In genomic region chr2:217922101-217923006, GRCh38 we compare ENCODE assay signal across 12 cellular contexts.
A peak's percentile ranks its signal among the peaks of the same experiment; 100 is the strongest.
DNase-seq lines count a peak whose midpoint lies in the region; ATAC-seq, FAIRE-seq and TF ChIP-seq lines count a peak whose summit lies in the region.
"Had no signal": no experiment of that assay in that cellular context is flagged by ENCODE, and none has a peak within 500 bp of the region (broad histone marks: within the 10 kb centered on the region; RNA-seq: fewer than 3 reads in every experiment).

No MANE protein-coding gene starts in this region.

- H3K36me3 ChIP-seq in right atrium auricular region: peaks cover 28% of the 10 kb centered on the region
- H3K36me3 ChIP-seq in pancreas: peaks cover 0 to 27% (median 0%) of the 10 kb centered on the region in 3 donors

- DNase-seq in Right ventricle myocardium inferior (ENCODE audit: missing footprints) (peak; percentile 74), cardiac septum (ENCODE audit: low spot score) (no peak), right atrium auricular region (ENCODE audit: low spot score) (no peak), pancreas (peak in 2 of 6 donors; percentile 67 to 79), RKO (ENCODE audit: low spot score) (no peak), EL (no peak), HK-2 (ENCODE audit: unreplicated experiment) (no peak)
- DNase-seq: activated gamma-delta T cell, KBM-7, NCI-H524 had no signal

- intact Hi-C loops in Right ventricle myocardium inferior (cut with DNase I) (no loop called here), cardiac septum (cut with DNase I) (no loop called here), pancreas (cut with DNase I) (no loop called here)

- peaks cover 0 to 99% of the 10 kb centered on the region in 2 donors for H3K4me1 ChIP-seq in right atrium auricular region
- peaks cover 39 to 51% (median 40%) of the 10 kb centered on the region in 3 donors for H3K4me1 ChIP-seq in pancreas

- ATAC-seq in Right ventricle myocardium inferior (peak; percentile 60), pancreas (peak; percentile 37 to 56 (median 45)), HG03571 (IDR thresholded peaks at IDR 0.05; ENCODE audit: unreplicated experiment) (no peak)

- H3K9me3 ChIP-seq in right atrium auricular region (no peaks in the 10 kb centered on the region), pancreas (no peaks in the 10 kb centered on the region)

- H3K27ac ChIP-seq in right atrium auricular region (peak overlapping the region; percentile 96 to 99), pancreas (peak overlapping the region; percentile 64 to 82 (median 72))

- TF ChIP-seq CTCF in right atrium auricular region (IDR thresholded peaks at IDR 0.05) (peak in 1 of 2 donors; percentile 64), pancreas (IDR thresholded peaks at IDR 0.05) (no peak)

- H3K27me3 ChIP-seq in right atrium auricular region (no peaks in the 10 kb centered on the region), pancreas (no peaks in the 10 kb centered on the region)

- WGBS in pancreas, 2 donors: 32 to 38% methylated on average over 18 to 19 of the region's 19 CpGs

- no peak for FAIRE-seq in pancreas (lab: Jason Lieb, UNC)
- FAIRE-seq: A204.1 had no signal

- H3K4me3 ChIP-seq in right atrium auricular region: peak overlapping the region in 1 of 2 donors; percentile 6
- no peak overlapping the region for H3K4me3 ChIP-seq in pancreas
